ENCODE assay signal across 1 cellular context in the genomic region with DNA sequence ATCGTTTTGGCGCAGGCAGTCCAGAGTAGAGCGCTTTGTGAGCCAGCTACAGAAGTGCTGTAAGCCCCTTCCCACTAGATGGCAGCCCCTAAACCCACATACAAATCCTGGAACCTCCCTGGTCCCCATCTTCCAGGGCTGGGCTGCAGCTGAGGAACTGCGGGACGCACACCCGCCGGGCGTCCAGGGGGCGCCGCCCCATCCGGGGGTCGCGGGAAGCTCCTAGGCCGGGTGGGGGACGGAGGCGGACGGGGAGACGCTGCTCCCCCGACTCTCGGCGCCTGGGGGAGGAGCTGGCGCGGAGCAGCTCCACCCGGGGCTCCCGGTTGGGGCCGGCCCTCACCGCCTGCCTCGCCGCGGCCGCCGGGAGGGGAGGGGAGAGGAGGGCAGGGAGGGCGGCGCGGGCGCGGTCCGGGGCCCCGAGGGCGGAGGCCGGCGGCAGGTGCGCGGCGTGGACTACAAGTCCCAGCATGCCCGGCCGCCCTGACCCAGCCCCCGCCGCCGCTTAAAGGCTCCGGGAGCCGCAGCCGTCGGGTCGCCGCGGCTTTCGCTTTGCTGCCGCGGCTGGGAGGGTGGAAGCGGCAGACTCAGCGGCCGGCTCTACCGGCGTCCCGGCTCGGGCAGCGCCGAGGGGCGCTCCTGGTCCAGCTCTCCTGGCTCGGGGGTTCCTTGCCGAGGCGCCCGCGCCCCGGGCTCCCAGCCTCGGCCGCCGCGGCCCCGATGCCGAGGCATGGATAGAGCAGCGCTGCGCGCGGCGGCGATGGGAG.
A peak's percentile ranks its signal among the peaks of the same experiment; 100 is the strongest.
TF ChIP-seq lines count a peak whose summit lies in the region.

A gene (plus strand): TSS at position 535 of the 767 bp plus-strand sequence. CDS start 196 bp downstream, at position 731.

TF ChIP-seq in HEK293, 187 proteins besides CTCF, POLR2A, EP300 and RAD21 (continued from another document and continues in another):
- TF ChIP-seq, protein P1, sequence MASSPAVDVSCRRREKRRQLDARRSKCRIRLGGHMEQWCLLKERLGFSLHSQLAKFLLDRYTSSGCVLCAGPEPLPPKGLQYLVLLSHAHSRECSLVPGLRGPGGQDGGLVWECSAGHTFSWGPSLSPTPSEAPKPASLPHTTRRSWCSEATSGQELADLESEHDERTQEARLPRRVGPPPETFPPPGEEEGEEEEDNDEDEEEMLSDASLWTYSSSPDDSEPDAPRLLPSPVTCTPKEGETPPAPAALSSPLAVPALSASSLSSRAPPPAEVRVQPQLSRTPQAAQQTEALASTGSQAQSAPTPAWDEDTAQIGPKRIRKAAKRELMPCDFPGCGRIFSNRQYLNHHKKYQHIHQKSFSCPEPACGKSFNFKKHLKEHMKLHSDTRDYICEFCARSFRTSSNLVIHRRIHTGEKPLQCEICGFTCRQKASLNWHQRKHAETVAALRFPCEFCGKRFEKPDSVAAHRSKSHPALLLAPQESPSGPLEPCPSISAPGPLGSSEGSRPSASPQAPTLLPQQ (tag by site-specific recombination; IDR thresholded peaks at IDR 0.05): no peak
- TF ChIP-seq, protein P2, sequence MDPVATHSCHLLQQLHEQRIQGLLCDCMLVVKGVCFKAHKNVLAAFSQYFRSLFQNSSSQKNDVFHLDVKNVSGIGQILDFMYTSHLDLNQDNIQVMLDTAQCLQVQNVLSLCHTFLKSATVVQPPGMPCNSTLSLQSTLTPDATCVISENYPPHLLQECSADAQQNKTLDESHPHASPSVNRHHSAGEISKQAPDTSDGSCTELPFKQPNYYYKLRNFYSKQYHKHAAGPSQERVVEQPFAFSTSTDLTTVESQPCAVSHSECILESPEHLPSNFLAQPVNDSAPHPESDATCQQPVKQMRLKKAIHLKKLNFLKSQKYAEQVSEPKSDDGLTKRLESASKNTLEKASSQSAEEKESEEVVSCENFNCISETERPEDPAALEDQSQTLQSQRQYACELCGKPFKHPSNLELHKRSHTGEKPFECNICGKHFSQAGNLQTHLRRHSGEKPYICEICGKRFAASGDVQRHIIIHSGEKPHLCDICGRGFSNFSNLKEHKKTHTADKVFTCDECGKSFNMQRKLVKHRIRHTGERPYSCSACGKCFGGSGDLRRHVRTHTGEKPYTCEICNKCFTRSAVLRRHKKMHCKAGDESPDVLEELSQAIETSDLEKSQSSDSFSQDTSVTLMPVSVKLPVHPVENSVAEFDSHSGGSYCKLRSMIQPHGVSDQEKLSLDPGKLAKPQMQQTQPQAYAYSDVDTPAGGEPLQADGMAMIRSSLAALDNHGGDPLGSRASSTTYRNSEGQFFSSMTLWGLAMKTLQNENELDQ (tag by site-specific recombination; IDR thresholded peaks at IDR 0.05; ENCODE audit: low read depth): no peak
- TF ChIP-seq ZNF214 (tag by site-specific recombination; IDR thresholded peaks at IDR 0.05; ENCODE audit: borderline replicate concordance) (no peak), IKZF3 (tag by site-specific recombination; IDR thresholded peaks at IDR 0.05) (peak; percentile 63), ZNF624 (tag by site-specific recombination; IDR thresholded peaks at IDR 0.05) (no peak), ZNF157 (tag by site-specific recombination; IDR thresholded peaks at IDR 0.05) (no peak), SP2 (tag by site-specific recombination; IDR thresholded peaks at IDR 0.05) (0 out of 2 replicates have a peak, but pooled peaks have one; percentile 11), ZNF10 (tag by site-specific recombination; IDR thresholded peaks at IDR 0.05) (no peak), ZNF311 (tag by site-specific recombination; IDR thresholded peaks at IDR 0.05; ENCODE audit: borderline replicate concordance) (no peak), YY1 (tag by site-specific recombination; IDR thresholded peaks at IDR 0.05) (peak; percentile 14; the same call in 1 of the 2 replicates), ZNF701 (tag by site-specific recombination; IDR thresholded peaks at IDR 0.05) (no peak), ZNF600 (tag by site-specific recombination; IDR thresholded peaks at IDR 0.05) (peak; percentile 67; the same call in 1 of the 2 replicates), ZFP37 (tag by site-specific recombination; IDR thresholded peaks at IDR 0.05) (no peak), ZNF658 (tag by site-specific recombination; IDR thresholded peaks at IDR 0.05) (no peak), REPIN1 (tag by site-specific recombination; IDR thresholded peaks at IDR 0.05; ENCODE audit: low read depth) (no peak), SETDB1 (IDR thresholded peaks at IDR 0.05; ENCODE audit: insufficient read length, low read length) (no peak), ZNF530 (tag by site-specific recombination; IDR thresholded peaks at IDR 0.05; ENCODE audit: low read depth) (no peak), ZSCAN23 (tag by site-specific recombination; IDR thresholded peaks at IDR 0.05) (no peak), GLIS2 (tag by site-specific recombination; IDR thresholded peaks at IDR 0.05) (peak; percentile 59), ZFP3 (tag by site-specific recombination; IDR thresholded peaks at IDR 0.05; ENCODE audit: low read depth) (no peak), ZNF391 (tag by site-specific recombination; IDR thresholded peaks at IDR 0.05; ENCODE audit: borderline replicate concordance, low read depth) (no peak), ZIC2 (tag by site-specific recombination; IDR thresholded peaks at IDR 0.05) (peak; percentile 46), ZNF350 (tag by site-specific recombination; IDR thresholded peaks at IDR 0.05) (no peak), ZNF776 (tag by site-specific recombination; IDR thresholded peaks at IDR 0.05; ENCODE audit: borderline replicate concordance) (no peak), MEIS1 (CRISPR knock-in tag; IDR thresholded peaks at IDR 0.05; ENCODE audit: borderline replicate concordance) (no peak)
- TF ChIP-seq, protein P3, sequence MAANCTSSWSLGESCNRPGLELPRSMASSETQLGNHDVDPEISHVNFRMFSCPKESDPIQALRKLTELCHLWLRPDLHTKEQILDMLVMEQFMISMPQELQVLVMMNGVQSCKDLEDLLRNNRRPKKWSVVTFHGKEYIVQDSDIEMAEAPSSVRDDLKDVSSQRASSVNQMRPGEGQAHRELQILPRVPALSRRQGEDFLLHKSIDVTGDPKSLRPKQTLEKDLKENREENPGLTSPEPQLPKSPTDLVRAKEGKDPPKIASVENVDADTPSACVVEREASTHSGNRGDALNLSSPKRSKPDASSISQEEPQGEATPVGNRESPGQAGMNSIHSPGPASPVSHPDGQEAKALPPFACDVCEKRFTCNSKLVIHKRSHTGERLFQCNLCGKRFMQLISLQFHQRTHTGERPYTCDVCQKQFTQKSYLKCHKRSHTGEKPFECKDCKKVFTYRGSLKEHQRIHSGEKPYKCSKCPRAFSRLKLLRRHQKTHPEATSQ (tag by site-specific recombination; IDR thresholded peaks at IDR 0.05): no peak
- TF ChIP-seq, protein P4, sequence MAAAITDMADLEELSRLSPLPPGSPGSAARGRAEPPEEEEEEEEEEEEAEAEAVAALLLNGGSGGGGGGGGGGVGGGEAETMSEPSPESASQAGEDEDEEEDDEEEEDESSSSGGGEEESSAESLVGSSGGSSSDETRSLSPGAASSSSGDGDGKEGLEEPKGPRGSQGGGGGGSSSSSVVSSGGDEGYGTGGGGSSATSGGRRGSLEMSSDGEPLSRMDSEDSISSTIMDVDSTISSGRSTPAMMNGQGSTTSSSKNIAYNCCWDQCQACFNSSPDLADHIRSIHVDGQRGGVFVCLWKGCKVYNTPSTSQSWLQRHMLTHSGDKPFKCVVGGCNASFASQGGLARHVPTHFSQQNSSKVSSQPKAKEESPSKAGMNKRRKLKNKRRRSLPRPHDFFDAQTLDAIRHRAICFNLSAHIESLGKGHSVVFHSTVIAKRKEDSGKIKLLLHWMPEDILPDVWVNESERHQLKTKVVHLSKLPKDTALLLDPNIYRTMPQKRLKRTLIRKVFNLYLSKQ (tag by site-specific recombination; IDR thresholded peaks at IDR 0.05; ENCODE audit: borderline replicate concordance): no peak
- TF ChIP-seq, protein P5, sequence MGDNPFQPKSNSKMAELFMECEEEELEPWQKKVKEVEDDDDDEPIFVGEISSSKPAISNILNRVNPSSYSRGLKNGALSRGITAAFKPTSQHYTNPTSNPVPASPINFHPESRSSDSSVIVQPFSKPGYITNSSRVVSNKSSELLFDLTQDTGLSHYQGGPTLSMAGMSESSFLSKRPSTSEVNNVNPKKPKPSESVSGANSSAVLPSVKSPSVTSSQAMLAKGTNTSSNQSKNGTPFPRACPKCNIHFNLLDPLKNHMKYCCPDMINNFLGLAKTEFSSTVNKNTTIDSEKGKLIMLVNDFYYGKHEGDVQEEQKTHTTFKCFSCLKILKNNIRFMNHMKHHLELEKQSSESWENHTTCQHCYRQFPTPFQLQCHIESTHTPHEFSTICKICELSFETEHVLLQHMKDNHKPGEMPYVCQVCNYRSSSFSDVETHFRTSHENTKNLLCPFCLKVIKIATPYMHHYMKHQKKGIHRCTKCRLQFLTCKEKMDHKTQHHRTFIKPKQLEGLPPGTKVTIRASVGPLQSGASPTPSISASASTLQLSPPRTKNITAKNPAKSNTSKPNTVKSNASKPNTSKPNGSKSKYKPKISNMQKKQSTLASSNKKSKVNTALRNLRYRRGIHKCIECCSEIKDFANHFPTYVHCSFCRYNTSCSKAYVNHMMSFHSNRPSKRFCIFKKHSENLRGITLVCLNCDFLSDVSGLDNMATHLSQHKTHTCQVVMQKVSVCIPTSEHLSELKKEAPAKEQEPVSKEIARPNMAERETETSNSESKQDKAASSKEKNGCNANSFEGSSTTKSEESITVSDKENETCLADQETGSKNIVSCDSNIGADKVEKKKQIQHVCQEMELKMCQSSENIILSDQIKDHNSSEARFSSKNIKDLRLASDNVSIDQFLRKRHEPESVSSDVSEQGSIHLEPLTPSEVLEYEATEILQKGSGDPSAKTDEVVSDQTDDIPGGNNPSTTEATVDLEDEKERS (tag by site-specific recombination; IDR thresholded peaks at IDR 0.05): no peak
- TF ChIP-seq, protein P6, sequence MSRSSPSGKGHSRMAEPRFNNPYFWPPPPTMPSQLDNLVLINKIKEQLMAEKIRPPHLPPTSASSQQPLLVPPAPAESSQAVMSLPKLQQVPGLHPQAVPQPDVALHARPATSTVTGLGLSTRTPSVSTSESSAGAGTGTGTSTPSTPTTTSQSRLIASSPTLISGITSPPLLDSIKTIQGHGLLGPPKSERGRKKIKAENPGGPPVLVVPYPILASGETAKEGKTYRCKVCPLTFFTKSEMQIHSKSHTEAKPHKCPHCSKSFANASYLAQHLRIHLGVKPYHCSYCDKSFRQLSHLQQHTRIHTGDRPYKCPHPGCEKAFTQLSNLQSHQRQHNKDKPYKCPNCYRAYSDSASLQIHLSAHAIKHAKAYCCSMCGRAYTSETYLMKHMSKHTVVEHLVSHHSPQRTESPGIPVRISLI (tag by site-specific recombination; IDR thresholded peaks at IDR 0.05): no peak
- TF ChIP-seq, protein P7, sequence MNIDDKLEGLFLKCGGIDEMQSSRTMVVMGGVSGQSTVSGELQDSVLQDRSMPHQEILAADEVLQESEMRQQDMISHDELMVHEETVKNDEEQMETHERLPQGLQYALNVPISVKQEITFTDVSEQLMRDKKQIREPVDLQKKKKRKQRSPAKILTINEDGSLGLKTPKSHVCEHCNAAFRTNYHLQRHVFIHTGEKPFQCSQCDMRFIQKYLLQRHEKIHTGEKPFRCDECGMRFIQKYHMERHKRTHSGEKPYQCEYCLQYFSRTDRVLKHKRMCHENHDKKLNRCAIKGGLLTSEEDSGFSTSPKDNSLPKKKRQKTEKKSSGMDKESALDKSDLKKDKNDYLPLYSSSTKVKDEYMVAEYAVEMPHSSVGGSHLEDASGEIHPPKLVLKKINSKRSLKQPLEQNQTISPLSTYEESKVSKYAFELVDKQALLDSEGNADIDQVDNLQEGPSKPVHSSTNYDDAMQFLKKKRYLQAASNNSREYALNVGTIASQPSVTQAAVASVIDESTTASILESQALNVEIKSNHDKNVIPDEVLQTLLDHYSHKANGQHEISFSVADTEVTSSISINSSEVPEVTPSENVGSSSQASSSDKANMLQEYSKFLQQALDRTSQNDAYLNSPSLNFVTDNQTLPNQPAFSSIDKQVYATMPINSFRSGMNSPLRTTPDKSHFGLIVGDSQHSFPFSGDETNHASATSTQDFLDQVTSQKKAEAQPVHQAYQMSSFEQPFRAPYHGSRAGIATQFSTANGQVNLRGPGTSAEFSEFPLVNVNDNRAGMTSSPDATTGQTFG (tag by site-specific recombination; IDR thresholded peaks at IDR 0.05; ENCODE audit: borderline replicate concordance): no peak
- TF ChIP-seq, protein P8, sequence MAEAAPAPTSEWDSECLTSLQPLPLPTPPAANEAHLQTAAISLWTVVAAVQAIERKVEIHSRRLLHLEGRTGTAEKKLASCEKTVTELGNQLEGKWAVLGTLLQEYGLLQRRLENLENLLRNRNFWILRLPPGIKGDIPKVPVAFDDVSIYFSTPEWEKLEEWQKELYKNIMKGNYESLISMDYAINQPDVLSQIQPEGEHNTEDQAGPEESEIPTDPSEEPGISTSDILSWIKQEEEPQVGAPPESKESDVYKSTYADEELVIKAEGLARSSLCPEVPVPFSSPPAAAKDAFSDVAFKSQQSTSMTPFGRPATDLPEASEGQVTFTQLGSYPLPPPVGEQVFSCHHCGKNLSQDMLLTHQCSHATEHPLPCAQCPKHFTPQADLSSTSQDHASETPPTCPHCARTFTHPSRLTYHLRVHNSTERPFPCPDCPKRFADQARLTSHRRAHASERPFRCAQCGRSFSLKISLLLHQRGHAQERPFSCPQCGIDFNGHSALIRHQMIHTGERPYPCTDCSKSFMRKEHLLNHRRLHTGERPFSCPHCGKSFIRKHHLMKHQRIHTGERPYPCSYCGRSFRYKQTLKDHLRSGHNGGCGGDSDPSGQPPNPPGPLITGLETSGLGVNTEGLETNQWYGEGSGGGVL (tag by site-specific recombination; IDR thresholded peaks at IDR 0.05): peak; percentile 79
- TF ChIP-seq, protein P9, sequence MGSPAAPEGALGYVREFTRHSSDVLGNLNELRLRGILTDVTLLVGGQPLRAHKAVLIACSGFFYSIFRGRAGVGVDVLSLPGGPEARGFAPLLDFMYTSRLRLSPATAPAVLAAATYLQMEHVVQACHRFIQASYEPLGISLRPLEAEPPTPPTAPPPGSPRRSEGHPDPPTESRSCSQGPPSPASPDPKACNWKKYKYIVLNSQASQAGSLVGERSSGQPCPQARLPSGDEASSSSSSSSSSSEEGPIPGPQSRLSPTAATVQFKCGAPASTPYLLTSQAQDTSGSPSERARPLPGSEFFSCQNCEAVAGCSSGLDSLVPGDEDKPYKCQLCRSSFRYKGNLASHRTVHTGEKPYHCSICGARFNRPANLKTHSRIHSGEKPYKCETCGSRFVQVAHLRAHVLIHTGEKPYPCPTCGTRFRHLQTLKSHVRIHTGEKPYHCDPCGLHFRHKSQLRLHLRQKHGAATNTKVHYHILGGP (tag by site-specific recombination; IDR thresholded peaks at IDR 0.05): no peak
- TF ChIP-seq, protein P10, sequence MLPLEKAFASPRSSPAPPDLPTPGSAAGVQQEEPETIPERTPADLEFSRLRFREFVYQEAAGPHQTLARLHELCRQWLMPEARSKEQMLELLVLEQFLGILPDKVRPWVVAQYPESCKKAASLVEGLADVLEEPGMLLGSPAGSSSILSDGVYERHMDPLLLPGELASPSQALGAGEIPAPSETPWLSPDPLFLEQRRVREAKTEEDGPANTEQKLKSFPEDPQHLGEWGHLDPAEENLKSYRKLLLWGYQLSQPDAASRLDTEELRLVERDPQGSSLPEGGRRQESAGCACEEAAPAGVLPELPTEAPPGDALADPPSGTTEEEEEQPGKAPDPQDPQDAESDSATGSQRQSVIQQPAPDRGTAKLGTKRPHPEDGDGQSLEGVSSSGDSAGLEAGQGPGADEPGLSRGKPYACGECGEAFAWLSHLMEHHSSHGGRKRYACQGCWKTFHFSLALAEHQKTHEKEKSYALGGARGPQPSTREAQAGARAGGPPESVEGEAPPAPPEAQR (tag by site-specific recombination; IDR thresholded peaks at IDR 0.05): no peak
